In the genomic region with DNA sequence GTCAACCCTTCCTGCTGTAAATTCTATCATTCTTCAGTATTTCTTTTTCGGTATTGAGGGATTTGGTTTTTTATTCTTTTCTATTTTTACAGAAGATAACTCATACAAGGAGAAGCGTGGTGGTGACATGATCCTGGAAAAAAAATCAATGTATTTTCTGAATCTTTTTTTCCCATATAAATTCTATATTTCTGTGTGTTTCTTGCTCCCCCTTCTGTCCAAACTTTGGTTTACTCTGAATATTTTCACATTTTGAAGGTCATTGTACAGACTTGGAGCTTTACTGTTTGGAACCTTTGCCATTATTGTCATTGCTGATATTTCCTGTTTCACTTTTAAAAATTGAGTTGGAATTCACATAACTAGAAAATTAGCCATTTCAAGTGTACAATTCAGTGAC, we compare ENCODE assay signal across 9 cellular contexts.
DNase-seq lines count a peak whose midpoint lies in the region; ATAC-seq and TF ChIP-seq lines count a peak whose summit lies in the region.
"Had no signal": no experiment of that assay in that cellular context is flagged by ENCODE, and none has a peak within 500 bp of the region (broad histone marks: within the 10 kb centered on the region; RNA-seq: fewer than 3 reads in every experiment).

No MANE protein-coding gene starts in this region.

- POLR2A ChIA-PET in activated CD4-positive, alpha-beta T cell treated with anti-CD3 and anti-CD28 coated beads, Interleukin-2, amount 10 ng/mL, durations not matched to agents 7 days and 5 days (lab: Charles Lee): no interaction called here

- no peak for TF ChIP-seq POLR2A in body of pancreas (IDR thresholded peaks at IDR 0.05)

- H3K4me2 ChIP-seq in KMS-11: no peak overlapping the region

- WGBS in body of pancreas, 2 donors: 36 to 44% methylated on average over 2 of the region's 2 CpGs

- no peaks in the 10 kb centered on the region for H3K9me3 Mint-ChIP-seq in activated CD4-positive, alpha-beta T cell treated with anti-CD3 and anti-CD28 coated beads, Interleukin-2, amount 10 ng/mL, durations not matched to agents 7 days and 5 days
- H3K9me3 Mint-ChIP-seq in activated naive CD4-positive, alpha-beta T cell treated with anti-CD3 and anti-CD28 coated beads, Interleukin-2, amount 50 U/mL, for 72 hours: no peaks in the 10 kb centered on the region

- H3K4me3 ChIP-seq in KMS-11 (IDR thresholded peaks at IDR 0.05; ENCODE audit: insufficient read depth, low read depth, low read length) (no peak overlapping the region), body of pancreas (no peak overlapping the region)

- H3K27me3 Mint-ChIP-seq in activated CD4-positive, alpha-beta T cell treated with anti-CD3 and anti-CD28 coated beads, Interleukin-2, amount 10 ng/mL, durations not matched to agents 7 days and 5 days: peaks cover 5% of the 10 kb centered on the region

- TF ChIP-seq CTCF in C4-2B (conservative IDR thresholded peaks at IDR 0.05) (peak; percentile 70), KMS-11 (conservative IDR thresholded peaks at IDR 0.05; ENCODE audit: low read depth, low read length) (peak; percentile 58), body of pancreas (IDR thresholded peaks at IDR 0.05) (peak in 6 of 7 experiments; percentile 8 to 52 (median 40))

- CTCF ChIA-PET in activated CD4-positive, alpha-beta T cell treated with anti-CD3 and anti-CD28 coated beads, Interleukin-2, amount 10 ng/mL, durations not matched to agents 7 days and 5 days (lab: Charles Lee): interaction anchor here (0.6 to 1.3 kb wide), 2 partner anchors 46 to 63 kb away, joined by 3 read pairs; no protein-coding TSS in a partner anchor

- H3K27ac ChIP-seq in C4-2B (no peak overlapping the region), KMS-11 (no peak overlapping the region), body of pancreas (no peak overlapping the region)

- no peaks in the 10 kb centered on the region for H3K79me2 ChIP-seq in KMS-11 (ENCODE audit: insufficient read depth, low read depth)

- H3K27ac Mint-ChIP-seq in activated CD4-positive, alpha-beta T cell treated with anti-CD3 and anti-CD28 coated beads, Interleukin-2, amount 10 ng/mL, durations not matched to agents 7 days and 5 days: no peak overlapping the region
- H3K27ac Mint-ChIP-seq in activated naive CD4-positive, alpha-beta T cell treated with anti-CD3 and anti-CD28 coated beads, Interleukin-2, amount 50 U/mL, for 72 hours: no peak overlapping the region
- H3K27ac Mint-ChIP-seq: activated naive CD8-positive, alpha-beta T cell had no signal

- no peaks in the 10 kb centered on the region for H4K20me1 ChIP-seq in KMS-11 (ENCODE audit: insufficient read depth)

- H3K4me1 ChIP-seq in KMS-11 (ENCODE audit: low read depth, poor library complexity, severe bottlenecking) (peaks cover 6% of the 10 kb centered on the region), body of pancreas (no peaks in the 10 kb centered on the region)

- no peak overlapping the region for H2AFZ ChIP-seq in KMS-11 (ENCODE audit: low read depth)

- H3K36me3 ChIP-seq in KMS-11 (ENCODE audit: insufficient read depth): no peaks in the 10 kb centered on the region
- H3K36me3 ChIP-seq in body of pancreas (replicated peaks in 1 of 2; ENCODE audit: insufficient read depth in 1 of 2, low read depth in 2 of 2): no peaks in the 10 kb centered on the region

- intact Hi-C loops in body of pancreas (cut with DNase I): no loop called here
- intact Hi-C loops in sciatic nerve (cut with DNase I): no loop called here

- H3K9me3 ChIP-seq in body of pancreas: no peaks in the 10 kb centered on the region

- no peak overlapping the region for H3K9ac ChIP-seq in KMS-11

- H3K27me3 ChIP-seq in KMS-11 (ENCODE audit: insufficient read depth, low read depth) (no peaks in the 10 kb centered on the region), body of pancreas (no peaks in the 10 kb centered on the region)

- no peaks in the 10 kb centered on the region for H3K4me1 Mint-ChIP-seq in activated CD4-positive, alpha-beta T cell treated with anti-CD3 and anti-CD28 coated beads, Interleukin-2, amount 10 ng/mL, durations not matched to agents 7 days and 5 days

- ATAC-seq in body of pancreas: peak; percentile 40
- ATAC-seq in sciatic nerve: no peak
- no peak for ATAC-seq in HG02642 (IDR thresholded peaks at IDR 0.05; ENCODE audit: poor library complexity, unreplicated experiment)
- no peak for ATAC-seq in activated naive CD4-positive, alpha-beta T cell treated with anti-CD3 and anti-CD28 coated beads, Interleukin-2, amount 50 U/mL, for 72 hours

- DNase-seq in body of pancreas: no peak
- DNase-seq in medulla oblongata (ENCODE audit: extremely low spot score): peak; percentile 9
- DNase-seq in sciatic nerve (ENCODE audit: low spot score): no peak
- DNase-seq in activated CD4-positive, alpha-beta T cell treated with anti-CD3 and anti-CD28 coated beads, Interleukin-2, amount 10 ng/mL, durations not matched to agents 7 days and 5 days: no peak
- DNase-seq in activated naive CD4-positive, alpha-beta T cell treated with anti-CD3 and anti-CD28 coated beads, Interleukin-2, amount 50 U/mL, for 72 hours (ENCODE audit: low spot score in 2 of 2): no peak

- H3K36me3 Mint-ChIP-seq in activated CD4-positive, alpha-beta T cell treated with anti-CD3 and anti-CD28 coated beads, Interleukin-2, amount 10 ng/mL, durations not matched to agents 7 days and 5 days (ENCODE audit: low read depth): no peaks in the 10 kb centered on the region
- no peaks in the 10 kb centered on the region for H3K36me3 Mint-ChIP-seq in activated naive CD4-positive, alpha-beta T cell treated with anti-CD3 and anti-CD28 coated beads, Interleukin-2, amount 50 U/mL, for 72 hours
- H3K36me3 Mint-ChIP-seq: activated naive CD8-positive, alpha-beta T cell had no signal

- H3K4me3 Mint-ChIP-seq in activated CD4-positive, alpha-beta T cell treated with anti-CD3 and anti-CD28 coated beads, Interleukin-2, amount 10 ng/mL, durations not matched to agents 7 days and 5 days: no peak overlapping the region
- H3K4me3 Mint-ChIP-seq: activated naive CD8-positive, alpha-beta T cell had no signal
